In genomic region chr3:58021962-58022361, GRCh38 we compare ENCODE assay signal across 14 cellular contexts. TPM values are rescaled to one million over a fixed set of nuclear protein-coding genes. Genes with fewer than 3 reads are reported as not detected.
DNase-seq lines count a peak whose midpoint lies in the region; ATAC-seq and TF ChIP-seq lines count a peak whose summit lies in the region.
"Had no signal": no experiment of that assay in that cellular context is flagged by ENCODE, and none has a peak within 500 bp of the region (broad histone marks: within the 10 kb centered on the region; RNA-seq: fewer than 3 reads in every experiment).

No MANE protein-coding gene starts in this region.

- H4K8ac ChIP-seq in trophoblast cell (ENCODE audit: low read depth, low read length) = no peak overlapping the region

- H4K91ac ChIP-seq in trophoblast cell (ENCODE audit: low read depth, low read length) = peak overlapping the region; percentile 21

- H3K27ac ChIP-seq in CD4-positive, CD25-positive, alpha-beta regulatory T cell (ENCODE audit: insufficient read depth, low read length, poor library complexity, severe bottlenecking) = peak overlapping the region; percentile 21
- H3K27ac ChIP-seq in endodermal cell (ENCODE audit: low read depth, low read length) (no peak overlapping the region), trophoblast cell (ENCODE audit: low read depth, low read length) (no peak overlapping the region), testis (peak overlapping the region in 1 of 2 donors; percentile 0)

- no peaks in the 10 kb centered on the region for H3K27me3 Mint-ChIP-seq in CD4-positive, CD25-positive, alpha-beta regulatory T cell
- H3K27me3 Mint-ChIP-seq in endodermal cell (ENCODE audit: insufficient read depth) = no peaks in the 10 kb centered on the region

- no peak for DNase-seq in CD4-positive, CD25-positive, alpha-beta regulatory T cell
- DNase-seq in NCI-H526 treated with DMSO at 0.1 percent for 48 hours (lab: John Stamatoyannopoulos, UW) (peak; percentile 29), endodermal cell (no peak), trophoblast cell (no peak), cerebellum (ENCODE audit: low spot score) (no peak), NOMO-1 treated with dmso at 0.1 percent for 144 hours (lab: John Stamatoyannopoulos, UW; ENCODE audit: unreplicated experiment) (no peak), testis (no peak)
- DNase-seq: activated CD4-positive, CD25-positive, alpha-beta regulatory T cell treated with anti-CD3 and anti-CD28 coated beads, Interleukin-2, amount 50 U/mL, for 72 hours; activated T-cell treated with anti-CD3 and anti-CD28 coated beads for 4 hours; aorta; GOT3; NCI-H524; nucleus accumbens had no signal

- no peak overlapping the region for H4K12ac ChIP-seq in trophoblast cell (ENCODE audit: low read depth, low read length)

- no peaks in the 10 kb centered on the region for H3K36me3 Mint-ChIP-seq in CD4-positive, CD25-positive, alpha-beta regulatory T cell
- peaks cover 7% of the 10 kb centered on the region for H3K36me3 Mint-ChIP-seq in endodermal cell (ENCODE audit: low read depth)

- no peak overlapping the region for H2AFZ ChIP-seq in trophoblast cell (ENCODE audit: insufficient read depth, low read length, poor library complexity)

- H2BK120ac ChIP-seq in trophoblast cell (ENCODE audit: insufficient read depth, low read length, poor library complexity) = no peak overlapping the region

- H3K18ac ChIP-seq in trophoblast cell (ENCODE audit: low read length) = no peak overlapping the region

- H2AK5ac ChIP-seq in trophoblast cell (ENCODE audit: low read length) = no peak overlapping the region

- TF ChIP-seq CTCF in endodermal cell (conservative IDR thresholded peaks at IDR 0.05) (no peak), testis (IDR thresholded peaks at IDR 0.05) (no peak)

- no peak overlapping the region for H3K4me2 ChIP-seq in trophoblast cell (ENCODE audit: low read length)

- H3K4me1 Mint-ChIP-seq in CD4-positive, CD25-positive, alpha-beta regulatory T cell = peaks cover 15 to 68% (median 43%) of the 10 kb centered on the region in 4 donors
- H3K4me1 Mint-ChIP-seq in endodermal cell = peaks cover 72% of the 10 kb centered on the region

- H3K4me3 ChIP-seq in CD4-positive, CD25-positive, alpha-beta regulatory T cell (ENCODE audit: low read depth, low read length) = no peak overlapping the region
- H3K4me3 ChIP-seq in endodermal cell (ENCODE audit: low read length) (no peak overlapping the region), trophoblast cell (ENCODE audit: low read depth, low read length) (no peak overlapping the region), testis (no peak overlapping the region)

- H3K4me1 ChIP-seq in CD4-positive, CD25-positive, alpha-beta regulatory T cell (ENCODE audit: control insufficient read depth, insufficient read depth, low read length, poor library complexity, severe bottlenecking) = peaks cover 15% of the 10 kb centered on the region
- H3K4me1 ChIP-seq in endodermal cell (ENCODE audit: control insufficient read depth, insufficient read depth, low read length) = peaks cover 33% of the 10 kb centered on the region
- H3K4me1 ChIP-seq in trophoblast cell (ENCODE audit: control insufficient read depth in 1 of 2, insufficient read depth in 2 of 2, low read length in 2 of 2) = peaks cover 32% of the 10 kb centered on the region in 2 experiments
- peaks cover 49% of the 10 kb centered on the region for H3K4me1 ChIP-seq in testis

- H3K36me3 ChIP-seq in CD4-positive, CD25-positive, alpha-beta regulatory T cell (ENCODE audit: control insufficient read depth, insufficient read depth, low read length) = no peaks in the 10 kb centered on the region
- H3K36me3 ChIP-seq in endodermal cell (ENCODE audit: control insufficient read depth, insufficient read depth, low read length) (peaks cover 55% of the 10 kb centered on the region), trophoblast cell (ENCODE audit: control insufficient read depth in 1 of 2, insufficient read depth in 2 of 2, low read length in 2 of 2) (no peaks in the 10 kb centered on the region), testis (ENCODE audit: low read depth, missing control alignments) (no peaks in the 10 kb centered on the region)

- H3K9me3 Mint-ChIP-seq in CD4-positive, CD25-positive, alpha-beta regulatory T cell = no peaks in the 10 kb centered on the region
- no peaks in the 10 kb centered on the region for H3K9me3 Mint-ChIP-seq in endodermal cell

- 84 to 85% methylated on average over 3 to 5 of the region's 5 CpGs for WGBS in endodermal cell (ENCODE audit: insufficient coverage in 1 of 2, insufficient read length in 1 of 2), 2 experiments
- no CpG with 5 or more reads among the region's 5 CpGs for WGBS in trophoblast cell (ENCODE audit: extremely low coverage, insufficient coverage, insufficient read length)
- 57 to 85% methylated on average over 5 of the region's 5 CpGs for WGBS in testis, 2 donors

- H3K27ac Mint-ChIP-seq in CD4-positive, CD25-positive, alpha-beta regulatory T cell = peak overlapping the region; percentile 10 to 83 (median 76)
- peak overlapping the region; percentile 74 for H3K27ac Mint-ChIP-seq in endodermal cell

- no peak overlapping the region for H2BK5ac ChIP-seq in trophoblast cell (ENCODE audit: low read depth, low read length, poor library complexity)

- ATAC-seq in CD4-positive, CD25-positive, alpha-beta regulatory T cell (ENCODE audit: low read depth in 2 of 2) = no peak
- ATAC-seq in HG02623 (IDR thresholded peaks at IDR 0.05; ENCODE audit: unreplicated experiment) = no peak

- H3K4me3 Mint-ChIP-seq in CD4-positive, CD25-positive, alpha-beta regulatory T cell = peak overlapping the region in 2 of 4 donors; percentile 18 to 27
- no peak overlapping the region for H3K4me3 Mint-ChIP-seq in endodermal cell

- H3K79me2 ChIP-seq in trophoblast cell (ENCODE audit: control insufficient read depth, insufficient read depth, low read length, poor library complexity) = peaks cover 34% of the 10 kb centered on the region

- no peak overlapping the region for H2BK12ac ChIP-seq in trophoblast cell (ENCODE audit: low read length)

- H3K23ac ChIP-seq in trophoblast cell (ENCODE audit: low read length) = no peak overlapping the region

- H3K9me3 ChIP-seq in CD4-positive, CD25-positive, alpha-beta regulatory T cell (ENCODE audit: control insufficient read depth in 2 of 2, low read length in 2 of 2) = no peaks in the 10 kb centered on the region
- H3K9me3 ChIP-seq in endodermal cell (ENCODE audit: control insufficient read depth, low read length) (no peaks in the 10 kb centered on the region), trophoblast cell (ENCODE audit: insufficient read depth, low read depth, low read length) (no peaks in the 10 kb centered on the region), testis (no peaks in the 10 kb centered on the region)

- H3K9ac ChIP-seq in endodermal cell (ENCODE audit: extremely low read depth, low read length, poor library complexity, severe bottlenecking) (no peak overlapping the region), trophoblast cell (ENCODE audit: low read length) (no peak overlapping the region)

- intact Hi-C loops in testis (cut with DNase I; ENCODE audit: low total_unique reads) = no loop called here

- H3K27me3 ChIP-seq in CD4-positive, CD25-positive, alpha-beta regulatory T cell (ENCODE audit: control insufficient read depth, insufficient read depth, low read length) = no peaks in the 10 kb centered on the region
- no peaks in the 10 kb centered on the region for H3K27me3 ChIP-seq in endodermal cell (ENCODE audit: control insufficient read depth, insufficient read depth, low read length, poor library complexity, severe bottlenecking)
- no peaks in the 10 kb centered on the region for H3K27me3 ChIP-seq in trophoblast cell (ENCODE audit: insufficient read depth, low read length)
- H3K27me3 ChIP-seq in testis = no peaks in the 10 kb centered on the region

- TF ChIP-seq POLR2A in testis (IDR thresholded peaks at IDR 0.05) = no peak

- peak overlapping the region; percentile 93 for H3K4ac ChIP-seq in trophoblast cell (ENCODE audit: low read depth, low read length)

- no peak overlapping the region for H3K14ac ChIP-seq in trophoblast cell (ENCODE audit: low read length)

- peaks cover 14% of the 10 kb centered on the region for H3K79me1 ChIP-seq in trophoblast cell (ENCODE audit: low read length)

RNA-seq across cellular contexts. Expression of gene FLNB, which starts 13.7 kb away (rescaled TPM):
- 40.8 TPM for total RNA-seq in CD4-positive, CD25-positive, alpha-beta regulatory T cell
- polyA plus RNA-seq in CD4-positive, CD25-positive, alpha-beta regulatory T cell = 10 to 100 TPM in 2 of 4 donors, 1 to 10 TPM in 2; 8.9 to 14.9 (median 12.2) TPM
- total RNA-seq in endodermal cell (100 to 1,000 TPM; 212 to 221 TPM), cerebellum (57.6 TPM), testis (100 to 1,000 TPM; 166 to 199 TPM)
- polyA plus RNA-seq in endodermal cell (2013, experiment 1 of 2) = 86.0 TPM
- 96.0 TPM for polyA plus RNA-seq in endodermal cell (2013, experiment 2 of 2)
- 139 and 141 TPM in 2 replicates for polyA plus RNA-seq in trophoblast cell (2013)
- 105 TPM for polyA plus RNA-seq in testis (ENCODE audit: insufficient read depth, low read depth, low replicate concordance)
